In genomic region chr1:234643111-234643849, GRCh38 we compare ENCODE assay signal across 20 cellular contexts. TPM values are rescaled to one million over a fixed set of nuclear protein-coding genes. Genes with fewer than 3 reads are reported as not detected.
DNase-seq lines count a peak whose midpoint lies in the region; ATAC-seq and TF ChIP-seq lines count a peak whose summit lies in the region.
"Had no signal": no experiment of that assay in that cellular context is flagged by ENCODE, and none has a peak within 500 bp of the region (broad histone marks: within the 10 kb centered on the region; RNA-seq: fewer than 3 reads in every experiment).

No MANE protein-coding gene starts in this region.

- intact Hi-C loops in colonic mucosa (cut with DNase I): no loop called here
- intact Hi-C loops in gastrocnemius medialis (cut with DNase I; ENCODE audit: low total_unique reads): no loop called here

- 24% methylated on average over 14 of the region's 14 CpGs for WGBS in liver

- TF ChIP-seq POLR2A in gastrocnemius medialis (IDR thresholded peaks at IDR 0.05): no peak

- H3K4me3 ChIP-seq in colonic mucosa: no peak overlapping the region
- no peak overlapping the region for H3K4me3 ChIP-seq in liver (ENCODE audit: low read depth in 1 of 3, low read length in 3 of 3)
- no peak overlapping the region for H3K4me3 ChIP-seq in gastrocnemius medialis
- H3K4me3 ChIP-seq: cardiac muscle cell had no signal

- ATAC-seq in GM21723 (IDR thresholded peaks at IDR 0.05; ENCODE audit: unreplicated experiment) (no peak), gastrocnemius medialis (no peak), GM18511 (IDR thresholded peaks at IDR 0.05; ENCODE audit: unreplicated experiment) (no peak)
- ATAC-seq: activated CD8-positive, alpha-beta T cell treated with anti-CD3 and anti-CD28 coated beads, Interleukin-2, amount 10 ng/mL, durations not matched to agents 7 days and 5 days; HCT116; sciatic nerve had no signal

- H3K27ac ChIP-seq in colonic mucosa (no peak overlapping the region), liver (ENCODE audit: low read depth in 1 of 2, low read length in 2 of 2) (peak overlapping the region; percentile 81 to 87), gastrocnemius medialis (no peak overlapping the region)
- H3K27ac ChIP-seq: cardiac muscle cell had no signal

- no peaks in the 10 kb centered on the region for H3K27me3 ChIP-seq in colonic mucosa
- H3K27me3 ChIP-seq in liver (ENCODE audit: control insufficient read depth in 4 of 4, insufficient read depth in 4 of 4, low read length in 3 of 4): no peaks in the 10 kb centered on the region
- no peaks in the 10 kb centered on the region for H3K27me3 ChIP-seq in gastrocnemius medialis
- H3K27me3 ChIP-seq: cardiac muscle cell had no signal

- H3K9ac ChIP-seq in colonic mucosa (ENCODE audit: low read depth in 2 of 2, low read length in 2 of 2): peak overlapping the region in 1 of 2 donors; percentile 56
- H3K9ac ChIP-seq in liver (ENCODE audit: low read depth in 1 of 2, low read length in 2 of 2): peak overlapping the region in 1 of 2 donors; percentile 24

- no peaks in the 10 kb centered on the region for H3K9me3 ChIP-seq in colonic mucosa
- no peaks in the 10 kb centered on the region for H3K9me3 ChIP-seq in liver (ENCODE audit: control insufficient read depth in 4 of 4, low read length in 3 of 4)
- H3K9me3 ChIP-seq in gastrocnemius medialis: no peaks in the 10 kb centered on the region

- peaks cover 6% of the 10 kb centered on the region for H3K4me1 ChIP-seq in colonic mucosa
- peaks cover 0 to 41% (median 22%) of the 10 kb centered on the region in 4 donors for H3K4me1 ChIP-seq in liver (ENCODE audit: control insufficient read depth in 4 of 4, insufficient read depth in 4 of 4, low read length in 3 of 4)
- H3K4me1 ChIP-seq in gastrocnemius medialis: peaks cover 0 to 13% of the 10 kb centered on the region in 2 donors

- in situ Hi-C loops in gastrocnemius medialis (cut with MboI; ENCODE audit: low sequenced_read_pairs in 4 of 4): no loop called here

- peak; percentile 95 for DNase-seq in DMS53 treated with DMSO at 0.1 percent for 48 hours (lab: John Stamatoyannopoulos, UW; ENCODE audit: unreplicated experiment)
- peak; percentile 76 for DNase-seq in colonic mucosa
- peak; percentile 96 for DNase-seq in renal cortical epithelial cell (ENCODE audit: low read depth)
- DNase-seq in gastrocnemius medialis: no peak
- DNase-seq in SK-N-DZ (ENCODE audit: low spot score): no peak
- DNase-seq: activated CD4-positive, CD25-positive, alpha-beta regulatory T cell treated with anti-CD3 and anti-CD28 coated beads, Interleukin-2, amount 50 U/mL, for 72 hours; activated CD8-positive, alpha-beta T cell treated with anti-CD3 and anti-CD28 coated beads, Interleukin-2, amount 10 ng/mL, durations not matched to agents 7 days and 5 days; activated naive CD4-positive, alpha-beta T cell; activated T-cell treated with anti-CD3 and anti-CD28 coated beads, Interleukin-2, amount 50 U/mL, for 24 hours; erythroblast; foreskin melanocyte; NCI-H1105 treated with DMSO at 0.1 percent for 48 hours; NCI-H2081 treated with DMSO at 0.1 percent for 48 hours; NCI-H446 had no signal

- peak; percentile 74 for TF ChIP-seq RAD21 in liver (IDR thresholded peaks at IDR 0.05)

- no peaks in the 10 kb centered on the region for H3K36me3 ChIP-seq in colonic mucosa
- no peaks in the 10 kb centered on the region for H3K36me3 ChIP-seq in liver (ENCODE audit: control insufficient read depth in 4 of 4, insufficient read depth in 3 of 4, low read depth in 1 of 4, low read length in 3 of 4)
- H3K36me3 ChIP-seq in gastrocnemius medialis: no peaks in the 10 kb centered on the region
- H3K36me3 ChIP-seq: cardiac muscle cell had no signal

- TF ChIP-seq CTCF in colonic mucosa (IDR thresholded peaks at IDR 0.05) (no peak), liver (IDR thresholded peaks at IDR 0.05; ENCODE audit: low read depth, low read length, missing input control) (no peak), gastrocnemius medialis (IDR thresholded peaks at IDR 0.05 in 4 of 5, conservative IDR thresholded peaks at IDR 0.05 in 1 of 5) (no peak)

TF ChIP-seq in liver, 16 proteins besides CTCF, POLR2A, EP300 and RAD21:
- TF ChIP-seq JUND (IDR thresholded peaks at IDR 0.05) (peak; percentile 71 to 89), ATF3 (IDR thresholded peaks at IDR 0.05) (peak; percentile 74), GABPA (IDR thresholded peaks at IDR 0.05 in 1 of 2, conservative IDR thresholded peaks at IDR 0.05 in 1 of 2) (peak; percentile 44 to 68), HNF4G (IDR thresholded peaks at IDR 0.05) (peak; percentile 86), EGR1 (IDR thresholded peaks at IDR 0.05; ENCODE audit: low read depth in 2 of 2) (peak; percentile 99 to 100), FOXA2 (IDR thresholded peaks at IDR 0.05) (peak; percentile 98), TAF1 (conservative IDR thresholded peaks at IDR 0.05) (no peak), YY1 (IDR thresholded peaks at IDR 0.05) (peak; percentile 79), HNF4A (conservative IDR thresholded peaks at IDR 0.05) (peak; percentile 96 to 97), ZBTB33 (IDR thresholded peaks at IDR 0.05) (peak; percentile 94), SP1 (IDR thresholded peaks at IDR 0.05) (peak; percentile 98), REST (IDR thresholded peaks at IDR 0.05) (peak; percentile 91), FOXA1 (IDR thresholded peaks at IDR 0.05) (peak; percentile 95), NR2F2 (IDR thresholded peaks at IDR 0.05) (peak; percentile 49), RXRA (IDR thresholded peaks at IDR 0.05) (peak; percentile 87 to 98)
- TF ChIP-seq, protein P1, sequence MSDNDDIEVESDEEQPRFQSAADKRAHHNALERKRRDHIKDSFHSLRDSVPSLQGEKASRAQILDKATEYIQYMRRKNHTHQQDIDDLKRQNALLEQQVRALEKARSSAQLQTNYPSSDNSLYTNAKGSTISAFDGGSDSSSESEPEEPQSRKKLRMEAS (IDR thresholded peaks at IDR 0.05): peak; percentile 96

RNA-seq across cellular contexts. Expression of gene IRF2BP2, which starts 33.3 kb away (rescaled TPM):
- 100 to 1,000 TPM; 157 to 164 TPM for total RNA-seq in colonic mucosa
- 10 to 100 TPM; 31.5 to 48.2 TPM for total RNA-seq in liver
- polyA plus RNA-seq in liver: 10 to 100 TPM; 22.2 to 39.3 TPM
- 53.0 and 79.6 TPM in 2 replicates for total RNA-seq in renal cortical epithelial cell
- 10 to 100 TPM; 32.2 to 92.0 (median 52.2) TPM for total RNA-seq in gastrocnemius medialis
- polyA plus RNA-seq in SK-N-DZ (2014; cell fraction: cytosol; rRNA removed): 32.0 and 33.3 TPM in 2 replicates
- polyA plus RNA-seq in SK-N-DZ (2014; cell fraction: nucleus; rRNA removed): 24.3 and 26.1 TPM in 2 replicates

Comparison
In these comparisons a context has a peak if more than half of its experiments do, and no peak if none do; other contexts are left out.
1. DNase-seq: peak in DMS53 treated with DMSO at 0.1 percent for 48 hours (single experiment), colonic mucosa (single experiment) and renal cortical epithelial cell (single experiment); none in gastrocnemius medialis (0 of 2) and SK-N-DZ (single experiment).
2. H3K27ac ChIP-seq: peak in liver (2 of 2); none in colonic mucosa (single experiment) and gastrocnemius medialis (0 of 4).